Comparison of ENCODE assay signal across 2 cellular contexts in genomic region chr3:87227104-87227834, GRCh38.
TF ChIP-seq lines count a peak whose summit lies in the region.

Gene CHMP2B, plus strand, starts transcription at chr3:87227309. Its CDS starts 214 bp downstream, at chr3:87227523.

TF ChIP-seq in IMR-90, 13 proteins besides CTCF, POLR2A, EP300 and RAD21:
- TF ChIP-seq MAFK (IDR thresholded peaks at IDR 0.05; ENCODE audit: low read depth, low read length) (no peak), RFX5 (IDR thresholded peaks at IDR 0.05; ENCODE audit: low read depth, low read length) (no peak), FOS (IDR thresholded peaks at IDR 0.05; ENCODE audit: low read depth, low read length) (no peak), NFE2L2 (IDR thresholded peaks at IDR 0.05; ENCODE audit: low read depth, low read length) (no peak), SMC3 (IDR thresholded peaks at IDR 0.05; ENCODE audit: low read depth, low read length) (no peak), ELK1 (IDR thresholded peaks at IDR 0.05; ENCODE audit: borderline replicate concordance, low read depth, low read length) (no peak), CHD1 (IDR thresholded peaks at IDR 0.05; ENCODE audit: low read depth, low read length) (no peak), CEBPB (IDR thresholded peaks at IDR 0.05; ENCODE audit: low read depth, low read length) (peak; percentile 64), MXI1 (IDR thresholded peaks at IDR 0.05; ENCODE audit: borderline replicate concordance, low read depth, low read length) (no peak), USF2 (IDR thresholded peaks at IDR 0.05; ENCODE audit: low read depth, low read length) (0 out of 2 replicates have a peak, but pooled peaks have one; percentile 48), RCOR1 (IDR thresholded peaks at IDR 0.05; ENCODE audit: insufficient replicate concordance, low read length) (no peak), MAZ (IDR thresholded peaks at IDR 0.05; ENCODE audit: borderline replicate concordance, low read depth, low read length) (no peak), BHLHE40 (IDR thresholded peaks at IDR 0.05; ENCODE audit: low read depth, low read length) (peak; percentile 63; the same call in 1 of the 2 replicates)

TF ChIP-seq in endothelial cell of umbilical vein, 7 proteins besides CTCF, POLR2A, EP300 and RAD21:
- no peak for TF ChIP-seq FOS (IDR thresholded peaks at IDR 0.05; ENCODE audit: borderline replicate concordance, insufficient read depth, low read length)
- TF ChIP-seq POLR2AphosphoS5 (IDR thresholded peaks at IDR 0.05; ENCODE audit: insufficient read depth, low read depth, low read length), result peak; percentile 63
TF ChIP-seq in endothelial cell of umbilical vein: peak in this region for 1.
